Comparison of ENCODE assay signal across 8 cellular contexts in the genomic region with DNA sequence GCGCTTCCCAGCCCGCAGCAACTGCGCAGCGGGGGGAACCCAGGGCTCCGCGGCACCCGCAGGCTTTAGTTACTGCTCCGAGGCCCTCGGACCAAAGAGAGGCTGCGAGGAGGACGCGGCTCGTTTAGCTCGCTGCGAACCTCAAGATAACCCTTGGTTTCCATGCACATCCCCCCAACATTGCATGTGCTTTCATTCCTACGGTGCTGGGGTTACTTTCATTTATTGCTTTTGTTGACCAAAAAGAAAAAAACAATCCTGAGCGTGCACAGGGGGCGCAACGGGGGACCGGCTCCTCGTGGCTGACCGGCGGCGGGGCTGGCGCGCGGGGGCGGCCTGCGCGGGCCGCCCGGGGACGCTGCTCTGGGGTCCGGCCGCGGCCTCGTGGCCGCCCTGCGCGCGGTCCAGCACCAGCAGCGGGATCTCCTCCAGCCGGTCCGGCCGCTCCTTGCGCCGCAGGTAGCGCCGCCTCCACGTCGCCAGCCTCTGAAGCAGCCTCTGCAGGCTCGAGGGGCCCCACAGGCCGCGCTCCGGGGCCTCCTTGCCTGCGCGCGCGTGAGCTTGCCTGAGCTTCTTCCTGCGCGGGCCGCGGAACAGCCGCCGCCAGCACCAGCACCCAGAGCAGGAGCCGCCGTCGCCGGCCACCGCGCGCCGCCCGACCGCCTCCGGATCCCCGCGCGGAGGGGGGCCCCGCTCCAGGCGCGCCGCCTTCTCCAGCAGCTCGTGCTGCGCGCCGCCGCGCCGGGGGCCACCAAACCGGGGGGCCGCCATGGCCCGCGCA.
DNase-seq lines count a peak whose midpoint lies in the region; ATAC-seq and TF ChIP-seq lines count a peak whose summit lies in the region.

No MANE protein-coding gene starts in this region.

- peaks cover 0 to 12% of the 10 kb centered on the region in 2 donors for H3K4me1 ChIP-seq in right atrium auricular region

- H3K27me3 ChIP-seq in right atrium auricular region: no peaks in the 10 kb centered on the region

- no peak for TF ChIP-seq CTCF in right atrium auricular region (IDR thresholded peaks at IDR 0.05)

- DNase-seq in NCI-H510A (lab: John Stamatoyannopoulos, UW): peak; percentile 7
- no peak for DNase-seq in NCI-H510A treated with DMSO at 0.1 percent for 48 hours (lab: John Stamatoyannopoulos, UW)
- DNase-seq in NCI-H2227 treated with DMSO at 0.1 percent for 48 hours (lab: John Stamatoyannopoulos, UW): peak; percentile 36
- DNase-seq in amniotic epithelial cell (ENCODE audit: low read depth): peak; percentile 66
- no peak for DNase-seq in right atrium auricular region (ENCODE audit: low spot score)
- peak in 9 of 10 donors; percentile 15 to 91 (median 39) for DNase-seq in posterior cingulate gyrus
- no peak for DNase-seq in SHP77 treated with DMSO at 0.1 percent for 48 hours (lab: John Stamatoyannopoulos, UW)

- no peaks in the 10 kb centered on the region for H3K9me3 ChIP-seq in right atrium auricular region

- H3K27ac ChIP-seq in right atrium auricular region: no peak overlapping the region

- no peaks in the 10 kb centered on the region for H3K36me3 ChIP-seq in right atrium auricular region

- no peak for ATAC-seq in HG03521 (IDR thresholded peaks at IDR 0.05; ENCODE audit: unreplicated experiment)

- intact Hi-C loops in posterior cingulate gyrus (cut with DNase I): no loop called here

- peak overlapping the region; percentile 49 to 58 for H3K4me3 ChIP-seq in right atrium auricular region

Comparison
In these comparisons a context has a peak if more than half of its experiments do, and no peak if none do; other contexts are left out.
1. DNase-seq: peak in NCI-H510A (single experiment), NCI-H2227 treated with DMSO at 0.1 percent for 48 hours (single experiment), amniotic epithelial cell (single experiment) and posterior cingulate gyrus (9 of 10); none in NCI-H510A treated with DMSO at 0.1 percent for 48 hours (single experiment), right atrium auricular region (single experiment) and SHP77 treated with DMSO at 0.1 percent for 48 hours (single experiment).